In the genomic region with DNA sequence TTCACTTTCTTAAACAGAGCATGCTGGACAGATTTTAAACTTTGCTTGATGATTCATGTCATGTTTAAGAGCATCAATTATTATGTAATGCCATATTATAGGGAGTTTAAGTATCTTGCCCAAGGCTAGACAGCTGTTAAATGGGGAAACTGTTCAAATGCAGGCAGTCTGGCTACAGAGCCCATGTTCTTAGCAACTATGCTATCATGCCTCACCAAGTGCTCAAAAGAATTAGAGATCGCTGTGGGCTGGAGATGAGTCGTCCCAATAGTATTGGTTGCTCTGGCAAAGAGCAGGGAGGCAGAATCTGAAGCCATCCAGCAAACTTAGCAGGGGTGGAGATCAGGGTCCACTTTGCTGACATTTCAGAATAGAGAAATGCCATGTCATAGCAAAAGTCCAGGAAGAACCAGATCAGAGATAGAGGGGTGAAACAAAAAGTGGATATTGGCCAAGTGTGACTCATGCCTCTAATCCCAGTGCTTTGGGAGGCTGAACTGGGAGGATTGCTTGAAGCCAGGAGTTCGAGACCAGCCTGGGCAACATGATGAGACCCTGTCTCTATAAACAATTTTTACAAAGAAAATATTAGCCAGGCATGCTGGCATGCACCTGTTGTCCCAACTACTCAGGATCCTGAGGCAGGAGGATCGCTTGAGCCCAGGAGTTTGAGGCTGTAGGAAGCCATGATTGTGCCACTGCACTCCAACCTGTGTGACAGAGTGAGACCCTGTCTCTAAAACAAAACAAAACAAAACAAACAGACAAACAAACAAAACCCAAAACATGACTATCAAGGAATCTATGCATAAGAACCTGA, we compare ENCODE assay signal across 12 cellular contexts. TPM values are rescaled to one million over a fixed set of nuclear protein-coding genes. Genes with fewer than 3 reads are reported as not detected.
DNase-seq lines count a peak whose midpoint lies in the region; ATAC-seq, FAIRE-seq and TF ChIP-seq lines count a peak whose summit lies in the region.
"Had no signal": no experiment of that assay in that cellular context is flagged by ENCODE, and none has a peak within 500 bp of the region (broad histone marks: within the 10 kb centered on the region; RNA-seq: fewer than 3 reads in every experiment).

No MANE protein-coding gene starts in this region.

- TF ChIP-seq CTCF in AG04449 (IDR thresholded peaks at IDR 0.05; ENCODE audit: insufficient read depth, low read length, missing control alignments) (no peak), astrocyte (IDR thresholded peaks at IDR 0.05; ENCODE audit: insufficient read depth, low read depth, low read length) (no peak), sigmoid colon (IDR thresholded peaks at IDR 0.05) (no peak)

- H3K27ac ChIP-seq in astrocyte (ENCODE audit: low read depth, low read length) = peak overlapping the region; percentile 67
- H3K27ac ChIP-seq in sigmoid colon = no peak overlapping the region
- H3K27ac ChIP-seq: ascending aorta had no signal

- peak; percentile 76 for ATAC-seq in left lobe of liver
- ATAC-seq: T-cell had no signal

- intact Hi-C loops in sigmoid colon (cut with DNase I) = no loop called here

- no peak for TF ChIP-seq POLR2A in sigmoid colon (IDR thresholded peaks at IDR 0.05)

- H3K4me1 ChIP-seq in astrocyte (ENCODE audit: insufficient read depth, low read length) (no peaks in the 10 kb centered on the region), sigmoid colon (no peaks in the 10 kb centered on the region)
- H3K4me1 ChIP-seq: ascending aorta had no signal

- H3K9me3 ChIP-seq in astrocyte (ENCODE audit: insufficient read depth, low read depth, low read length) (peaks cover 5% of the 10 kb centered on the region), sigmoid colon (peaks cover 0 to 4% (median 0%) of the 10 kb centered on the region in 4 donors)

- WGBS in sigmoid colon, 2 donors = 51 to 63% methylated on average over 4 of the region's 4 CpGs

- peaks cover 2% of the 10 kb centered on the region for H3K27me3 ChIP-seq in astrocyte (ENCODE audit: insufficient read depth, low read length)
- no peaks in the 10 kb centered on the region for H3K27me3 ChIP-seq in sigmoid colon
- H3K27me3 ChIP-seq: ascending aorta had no signal

- POLR2A ChIA-PET in AG04449 (lab: Yijun Ruan, JAX) = interaction anchor here (0.7 kb wide), 1 partner anchor 256 kb away, joined by 3 read pairs; no protein-coding TSS in a partner anchor

- peak; percentile 97 for DNase-seq in AG04449 (ENCODE audit: low read depth, low spot score)
- DNase-seq in HT1080 (ENCODE audit: low read depth) = peak; percentile 91
- DNase-seq in astrocyte (ENCODE audit: low read depth) = peak; percentile 81
- DNase-seq in left lobe of liver (ENCODE audit: low spot score) = no peak
- no peak for DNase-seq in NCI-H2196 (lab: John Stamatoyannopoulos, UW; ENCODE audit: unreplicated experiment)
- no peak for DNase-seq in activated CD4-positive, CD25-positive, alpha-beta regulatory T cell treated with anti-CD3 and anti-CD28 coated beads, Interleukin-2, amount 50 U/mL, for 72 hours
- no peak for DNase-seq in NCI-H446 (lab: John Stamatoyannopoulos, UW)
- DNase-seq in sigmoid colon = no peak
- DNase-seq: DND-41, naive B cell, T-cell had no signal

- H4K20me1 ChIP-seq in astrocyte (ENCODE audit: insufficient read depth, low read length) = no peaks in the 10 kb centered on the region

- CTCF ChIA-PET in AG04449 (lab: Yijun Ruan, JAX) = no interaction called here

- TF ChIP-seq EP300 in sigmoid colon (IDR thresholded peaks at IDR 0.05) = no peak

- no peaks in the 10 kb centered on the region for H3K79me2 ChIP-seq in astrocyte (ENCODE audit: insufficient read depth, low read length)

- H3K4me3 ChIP-seq in AG04449 (ENCODE audit: low read depth, low read length) (no peak overlapping the region), astrocyte (ENCODE audit: insufficient read depth, low read depth, low read length) (no peak overlapping the region), sigmoid colon (no peak overlapping the region)
- H3K4me3 ChIP-seq: ascending aorta had no signal

- H2AFZ ChIP-seq in astrocyte (ENCODE audit: low read depth, low read length) = no peak overlapping the region

- no peaks in the 10 kb centered on the region for H3K36me3 Mint-ChIP-seq in astrocyte (ENCODE audit: low read depth, unreplicated experiment)
- H3K36me3 Mint-ChIP-seq: T-cell had no signal

- H3K36me3 ChIP-seq in astrocyte (ENCODE audit: insufficient read depth, low read length) (no peaks in the 10 kb centered on the region), sigmoid colon (no peaks in the 10 kb centered on the region)
- H3K36me3 ChIP-seq: ascending aorta had no signal

- no peak overlapping the region for H3K9ac ChIP-seq in astrocyte (ENCODE audit: low read length)

- H3K27me3 Mint-ChIP-seq in astrocyte (ENCODE audit: low read depth, unreplicated experiment) = peaks cover 6% of the 10 kb centered on the region

- peak; percentile 68 for FAIRE-seq in astrocyte (lab: Jason Lieb, UNC)

- H3K4me2 ChIP-seq in astrocyte (ENCODE audit: low read length) = peak overlapping the region; percentile 41

- peaks cover under 1% of the 10 kb centered on the region for H3K4me1 Mint-ChIP-seq in astrocyte (ENCODE audit: low read depth, unreplicated experiment)

- no peak overlapping the region for H3K4me3 Mint-ChIP-seq in astrocyte (ENCODE audit: unreplicated experiment)
- H3K4me3 Mint-ChIP-seq: naive B cell, T-cell had no signal

- peak overlapping the region; percentile 54 for H3K27ac Mint-ChIP-seq in astrocyte (ENCODE audit: unreplicated experiment)
- H3K27ac Mint-ChIP-seq: naive B cell, T-cell had no signal

- peaks cover 6% of the 10 kb centered on the region for H3K9me3 Mint-ChIP-seq in astrocyte (ENCODE audit: unreplicated experiment)

RNA-seq across cellular contexts. Expression of gene BAMBI, which starts 57.8 kb away (rescaled TPM):
- total RNA-seq in HT1080 (2014; rRNA removed; shearing (Covaris generic)) = 3.9 and 5.2 TPM in 2 replicates
- polyA plus RNA-seq in HT1080 (2015; cell fraction: cytosol; rRNA removed) = 3.3 and 4.3 TPM in 2 replicates
- 2.7 and 3.2 TPM in 2 replicates for polyA plus RNA-seq in HT1080 (2015; cell fraction: nucleus; rRNA removed)
- total RNA-seq in astrocyte (45.4 and 50.6 TPM in 2 replicates), left lobe of liver (7.7 TPM), sigmoid colon (1 to 10 TPM; 3.6 to 5.3 (median 5.0) TPM)
- polyA plus RNA-seq in sigmoid colon = 1 to 10 TPM in 2 of 3 donors, under 1 TPM in 1; 0.87 to 2.4 (median 1.2) TPM

Comparison
In these comparisons a context has a peak if more than half of its experiments do, and no peak if none do; other contexts are left out.
1. DNase-seq: peak in AG04449 (single experiment), HT1080 (single experiment) and astrocyte (single experiment); none in left lobe of liver (single experiment), NCI-H2196 (single experiment), activated CD4-positive, CD25-positive, alpha-beta regulatory T cell treated with anti-CD3 and anti-CD28 coated beads, Interleukin-2, amount 50 U/mL, for 72 hours (single experiment), NCI-H446 (0 of 2) and sigmoid colon (single experiment).